In genomic region chr11:127003260-127003981, GRCh38 we compare ENCODE assay signal across 8 cellular contexts. TPM values are rescaled to one million over a fixed set of nuclear protein-coding genes. Genes with fewer than 3 reads are reported as not detected.
DNase-seq lines count a peak whose midpoint lies in the region; ATAC-seq and TF ChIP-seq lines count a peak whose summit lies in the region.

No MANE protein-coding gene starts in this region.

- no peak for DNase-seq in AG04449 (ENCODE audit: low read depth, low spot score)
- peak; percentile 81 for DNase-seq in GM23248
- no peak for DNase-seq in OCI-LY7 (ENCODE audit: low spot score)
- no peak for DNase-seq in foreskin keratinocyte
- peak; percentile 94 for DNase-seq in retina
- no peak for DNase-seq in activated CD4-positive, CD25-positive, alpha-beta regulatory T cell (lab: John Stamatoyannopoulos, UW)
- no peak for DNase-seq in GOT3 (lab: John Stamatoyannopoulos, UW)
- DNase-seq in OCI-M1 (lab: John Stamatoyannopoulos, UW), result no peak

- H3K4me3 ChIP-seq in AG04449 (ENCODE audit: low read depth, low read length) (peak overlapping the region; percentile 62), GM23248 (peak overlapping the region; percentile 78), OCI-LY7 (ENCODE audit: low read depth, low read length, poor library complexity, severe bottlenecking) (no peak overlapping the region)

- peaks cover 14% of the 10 kb centered on the region; the same call in 1 of the 2 replicates for H3F3A ChIP-seq in GM23248 (ENCODE audit: insufficient read depth)

- BruUV-seq in OCI-LY7 (replicated peaks; lab: Mats Ljungman, UMichigan), result no TSS peak

- H3K27me3 ChIP-seq in GM23248 (replicated peaks; ENCODE audit: insufficient read depth) (no peaks in the 10 kb centered on the region), foreskin keratinocyte (peaks cover 60% of the 10 kb centered on the region)

- H3K9me2 ChIP-seq in GM23248 (ENCODE audit: insufficient read depth), result no peaks in the 10 kb centered on the region
- H3K9me2 ChIP-seq in OCI-LY7 (ENCODE audit: insufficient read depth, low read length), result no peaks in the 10 kb centered on the region

- H3K79me2 ChIP-seq in GM23248 (ENCODE audit: insufficient read depth) (peaks cover 32% of the 10 kb centered on the region), OCI-LY7 (ENCODE audit: insufficient read depth, low read depth, low read length) (no peaks in the 10 kb centered on the region)

- H2AFZ ChIP-seq in GM23248 (peak overlapping the region; percentile 92), OCI-LY7 (ENCODE audit: low read length) (no peak overlapping the region)

- CTCF ChIA-PET in AG04449 (lab: Yijun Ruan, JAX) (interaction anchor here (0.9 to 4.1 kb wide), 8 partner anchors 11 to 287 kb away, joined by 3 to 18 read pairs (median 6); no protein-coding TSS in a partner anchor), OCI-LY7 (lab: Charles Lee; ENCODE audit: unreplicated experiment) (no interaction called here)

- H3K36me3 ChIP-seq in GM23248 (ENCODE audit: low read depth), result no peaks in the 10 kb centered on the region
- no peaks in the 10 kb centered on the region for H3K36me3 ChIP-seq in OCI-LY7 (ENCODE audit: insufficient read depth, low read length)

- H3K4me1 ChIP-seq in GM23248 (ENCODE audit: insufficient read depth) (peaks cover 30% of the 10 kb centered on the region), OCI-LY7 (ENCODE audit: insufficient read depth, low read length, poor library complexity, severe bottlenecking) (no peaks in the 10 kb centered on the region), foreskin keratinocyte (no peaks in the 10 kb centered on the region)

- in situ Hi-C loops in GM23248 (cut with MboI), result no loop called here

- H3K9me3 ChIP-seq in GM23248 (ENCODE audit: low read depth) (no peaks in the 10 kb centered on the region), OCI-LY7 (ENCODE audit: low read length) (no peaks in the 10 kb centered on the region)

- POLR2A ChIA-PET in AG04449 (lab: Yijun Ruan, JAX), result no interaction called here
- POLR2A ChIA-PET in OCI-LY7 (lab: Charles Lee), result no interaction called here

- TF ChIP-seq CTCF in AG04449 (IDR thresholded peaks at IDR 0.05; ENCODE audit: insufficient read depth, low read length, missing control alignments), result peak; percentile 72
- TF ChIP-seq CTCF in OCI-LY7 (conservative IDR thresholded peaks at IDR 0.05; ENCODE audit: low read length), result 0 out of 2 replicates have a peak, but pooled peaks have one; percentile 8
- TF ChIP-seq CTCF in foreskin keratinocyte (conservative IDR thresholded peaks at IDR 0.05), result peak; percentile 42

- H3K9ac ChIP-seq in GM23248, result peak overlapping the region; percentile 52

- WGBS in GM23248 (ENCODE audit: low coverage in 1 of 2, low lambda C conversion rate in 2 of 2, missing lambda C conversion rate in 2 of 2), 2 experiments, result 0 to 4% methylated on average over 33 to 62 of the region's 62 CpGs

- no peaks in the 10 kb centered on the region for H4K20me1 ChIP-seq in GM23248 (ENCODE audit: insufficient read depth)
- H4K20me1 ChIP-seq in OCI-LY7 (ENCODE audit: insufficient read depth, low read length), result no peaks in the 10 kb centered on the region

- peak; percentile 82 for ATAC-seq in foreskin keratinocyte

- peak overlapping the region; percentile 94 for H3K4me2 ChIP-seq in GM23248 (ENCODE audit: unreplicated experiment)
- no peak overlapping the region for H3K4me2 ChIP-seq in OCI-LY7 (ENCODE audit: low read length)

- intact Hi-C loops in OCI-LY7 (cut with micrococcal nuclease; ENCODE audit: unreplicated experiment), result no loop called here

- H3K27ac ChIP-seq in GM23248 (no peak overlapping the region), OCI-LY7 (ENCODE audit: low read depth, low read length, poor library complexity, severe bottlenecking) (no peak overlapping the region), foreskin keratinocyte (no peak overlapping the region)

RNA-seq across cellular contexts. Expression of gene KIRREL3, which starts 2.9 kb away (rescaled TPM):
- 31.1 and 35.6 TPM in 2 replicates for total RNA-seq in GM23248 (2014; rRNA removed; shearing (Covaris generic))
- polyA plus RNA-seq in GM23248 (2016; fragmentation: Nextera tagmentation; extraction: Ambion mirVana), result 16.1 and 17.5 TPM in 2 replicates
- not detected in 2 replicates for total RNA-seq in OCI-LY7 (2014; rRNA removed; shearing (Covaris generic))
- total RNA-seq in OCI-LY7 (2022), result not detected in 2 replicates
- total RNA-seq in foreskin keratinocyte, result 0.03 TPM in 1 of 2 replicates, not detected in the other
- 0.08 TPM in 1 of 2 replicates, not detected in the other for polyA plus RNA-seq in foreskin keratinocyte

Comparison
In these comparisons a context has a peak if more than half of its experiments do, and no peak if none do; other contexts are left out.
1. DNase-seq: peak in GM23248 (single experiment) and retina (single experiment); none in AG04449 (single experiment), OCI-LY7 (single experiment), foreskin keratinocyte (0 of 2), activated CD4-positive, CD25-positive, alpha-beta regulatory T cell (0 of 4), GOT3 (single experiment) and OCI-M1 (single experiment).
2. CTCF ChIP-seq: peak in every context shown above with its lines; median percentile 72 in AG04449; 42 in foreskin keratinocyte; 8 in OCI-LY7.
3. RNA of gene KIRREL3, which starts 2.9 kb away (total RNA-seq): 31.1 to 35.6 TPM in GM23248; not detected in OCI-LY7 and 0.03 TPM in foreskin keratinocyte; every median in the first group is over 10 times any median in the second.